ENCODE assay signal across 1 cellular context in the genomic region with DNA sequence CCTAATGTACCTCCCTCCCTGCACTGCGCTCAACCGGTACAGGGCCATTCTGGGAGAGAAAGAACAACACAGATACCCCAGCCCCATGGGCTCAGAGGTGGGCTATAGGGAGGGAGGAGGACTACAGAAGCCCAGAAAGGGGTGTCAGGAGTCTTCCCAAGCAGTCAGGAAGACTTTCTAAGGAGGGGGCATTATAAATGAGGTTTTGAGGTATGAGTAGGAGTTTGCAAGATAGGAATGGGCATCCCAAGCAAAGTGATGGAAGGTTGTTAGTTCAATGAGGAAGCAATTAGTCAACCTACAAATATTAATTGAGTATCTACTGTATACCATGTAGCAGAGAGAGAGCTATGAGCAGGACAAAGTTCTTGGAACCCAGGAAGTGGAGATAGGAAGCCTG.
A peak's percentile ranks its signal among the peaks of the same experiment; 100 is the strongest.
TF ChIP-seq lines count a peak whose summit lies in the region.

No MANE protein-coding gene starts in this region.

TF ChIP-seq in K562, 482 proteins besides CTCF, POLR2A, EP300 and RAD21:
- TF ChIP-seq ZBTB1 (CRISPR knock-in tag; IDR thresholded peaks at IDR 0.05; ENCODE audit: borderline replicate concordance, low read depth) (no peak), ZNF121 (CRISPR knock-in tag; conservative IDR thresholded peaks at IDR 0.05) (no peak), SUPT5H (IDR thresholded peaks at IDR 0.05) (0 out of 2 replicates have a peak, but pooled peaks have one; percentile 31)
